In the genomic region with DNA sequence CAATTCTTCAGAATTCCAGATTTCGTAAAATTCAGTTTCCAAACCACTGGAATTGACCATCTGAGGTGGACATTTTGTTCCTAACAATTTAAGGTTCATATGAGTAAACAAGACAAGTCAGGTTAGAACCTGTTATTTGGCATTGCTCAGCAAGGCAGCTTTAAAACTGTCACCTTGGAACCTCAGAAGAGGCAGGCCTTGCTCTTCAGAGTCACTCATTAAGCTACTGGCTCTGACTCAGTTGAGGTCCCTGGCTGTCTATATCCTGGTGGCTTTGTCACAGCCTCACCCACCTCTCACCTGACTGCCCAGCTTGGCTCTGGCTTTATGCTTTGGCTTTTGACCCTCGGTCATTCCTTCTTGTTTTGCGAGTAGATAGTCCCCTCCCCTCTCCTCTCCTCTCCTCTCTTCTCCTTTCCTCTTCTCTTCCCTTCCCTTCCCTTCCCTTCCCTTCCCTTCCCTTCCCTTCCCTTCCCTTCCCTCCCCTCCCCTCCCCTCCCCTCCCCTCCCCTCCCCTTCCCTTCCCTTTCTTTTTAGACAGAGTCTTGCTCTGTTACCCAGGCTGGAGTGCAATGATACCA, we compare ENCODE assay signal across 26 cellular contexts.
"Had no signal": no experiment of that assay in that cellular context is flagged by ENCODE, and none has a peak within 500 bp of the region (broad histone marks: within the 10 kb centered on the region; RNA-seq: fewer than 3 reads in every experiment).

No MANE protein-coding gene starts in this region.

- DNase-seq: activated CD4-positive, alpha-beta memory T cell treated with anti-CD3 and anti-CD28 coated beads, Interleukin-2, amount 10 ng/mL, durations not matched to agents 7 days and 5 days; activated CD4-positive, alpha-beta T cell treated with anti-CD3 and anti-CD28 coated beads for 1 hour; activated CD4-positive, alpha-beta T cell treated with anti-CD3 and anti-CD28 coated beads for 48 hours; activated CD4-positive, CD25-positive, alpha-beta regulatory T cell; activated CD8-positive, alpha-beta memory T cell treated with anti-CD3 and anti-CD28 coated beads for 24 hours; activated CD8-positive, alpha-beta memory T cell treated with anti-CD3 and anti-CD28 coated beads, Interleukin-2, amount 10 ng/mL, durations not matched to agents 7 days and 5 days; activated CD8-positive, alpha-beta memory T cell treated with anti-CD3 and anti-CD28 coated beads, Interleukin-2, amount 50 U/mL, for 48 hours; activated effector memory CD4-positive, alpha-beta T cell treated with Interleukin-2 at 50 U/mL for 16 hours; activated naive CD4-positive, alpha-beta T cell treated with anti-CD3 and anti-CD28 coated beads, Interleukin-2, amount 10 ng/mL, durations not matched to agents 7 days and 5 days; activated naive CD8-positive, alpha-beta T cell treated with anti-CD3 and anti-CD28 coated beads, Interleukin-2, amount 50 U/mL, for 24 hours; activated T-cell treated with anti-CD3 and anti-CD28 coated beads, Interleukin-2, amount 50 U/mL, for 48 hours; anterior cingulate cortex; NCI-H1105; NCI-H1417 treated with DMSO at 0.1 percent for 48 hours; NCI-H1930; NCI-H2081 treated with DMSO at 0.1 percent for 48 hours; NCI-H226; NCI-H446 treated with DMSO at 0.1 percent for 48 hours; NCI-H524 treated with DMSO at 0.1 percent for 48 hours; Right ventricle myocardium superior; RPMI8226; SW 1271; T-helper 1 cell; T1000; WERI-Rb-1 had no signal

- H3K27ac ChIP-seq: KMS-11, WERI-Rb-1 had no signal
